ENCODE assay signal across 28 cellular contexts in genomic region chr22:43476751-43477150, GRCh38.
"Had no signal": no experiment of that assay in that cellular context is flagged by ENCODE, and none has a peak within 500 bp of the region (broad histone marks: within the 10 kb centered on the region; RNA-seq: fewer than 3 reads in every experiment).

No MANE protein-coding gene starts in this region.

- H3K27me3 ChIP-seq: ascending aorta, breast epithelium, cardiac muscle cell had no signal

- ATAC-seq: activated CD4-positive, CD25-positive, alpha-beta regulatory T cell treated with anti-CD3 and anti-CD28 coated beads, Interleukin-2, amount 50 U/mL, for 24 hours; activated CD8-positive, alpha-beta T cell treated with anti-CD3 and anti-CD28 coated beads for 36 hours; activated naive CD4-positive, alpha-beta T cell treated with anti-CD3 and anti-CD28 coated beads, Interleukin-2, amount 50 U/mL, for 72 hours; activated T-cell treated with anti-CD3 and anti-CD28 coated beads, Interleukin-2, amount 50 U/mL, for 4 hours; activated T-helper 17 cell treated with anti-CD3 and anti-CD28 coated beads, Interleukin-2, amount 50 U/mL, for 72 hours; gastroesophageal sphincter; heart right ventricle; T-cell had no signal

- H3K36me3 ChIP-seq: ascending aorta, breast epithelium, cardiac muscle cell, esophagus squamous epithelium, gastroesophageal sphincter, heart right ventricle, WERI-Rb-1 had no signal

- H3K27ac ChIP-seq: ascending aorta, breast epithelium, cardiac muscle cell, epithelial cell of prostate, esophagus squamous epithelium, gastroesophageal sphincter, heart right ventricle, WERI-Rb-1 had no signal

- DNase-seq: activated B cell treated with CpG ODN at 0.5 μM for 24 hours; activated CD4-positive, alpha-beta T cell treated with anti-CD3 and anti-CD28 coated beads for 48 hours; activated CD4-positive, alpha-beta T cell treated with anti-CD3 and anti-CD28 coated beads, Interleukin-2, amount 50 U/mL, for 1 hour; activated CD4-positive, alpha-beta T cell treated with anti-CD3 and anti-CD28 coated beads, Interleukin-2, amount 50 U/mL, for 48 hours; activated CD8-positive, alpha-beta memory T cell treated with anti-CD3 and anti-CD28 coated beads for 24 hours; activated CD8-positive, alpha-beta T cell treated with anti-CD3 and anti-CD28 coated beads for 36 hours; activated gamma-delta T cell; activated naive CD4-positive, alpha-beta T cell; activated naive CD4-positive, alpha-beta T cell treated with anti-CD3 and anti-CD28 coated beads, Interleukin-2, amount 10 ng/mL, durations not matched to agents 7 days and 5 days; activated naive CD8-positive, alpha-beta T cell treated with anti-CD3 and anti-CD28 coated beads, Interleukin-2, amount 10 ng/mL, durations not matched to agents 7 days and 5 days; activated T-cell treated with anti-CD3 and anti-CD28 coated beads, Interleukin-2, amount 50 U/mL, for 4 hours; central memory CD4-positive, alpha-beta T cell; cortex of kidney; effector CD8-positive, alpha-beta T cell; esophagus squamous epithelium; foreskin melanocyte; heart right ventricle; T-cell; T-helper 9 cell had no signal

- H3K9me3 ChIP-seq: ascending aorta, breast epithelium, esophagus squamous epithelium, gastroesophageal sphincter, heart right ventricle had no signal

- H3K4me1 ChIP-seq: ascending aorta, breast epithelium, esophagus squamous epithelium, gastroesophageal sphincter had no signal

- H3K4me3 ChIP-seq: ascending aorta, breast epithelium, cardiac muscle cell, esophagus squamous epithelium, gastroesophageal sphincter, heart right ventricle had no signal
